In the genomic region with DNA sequence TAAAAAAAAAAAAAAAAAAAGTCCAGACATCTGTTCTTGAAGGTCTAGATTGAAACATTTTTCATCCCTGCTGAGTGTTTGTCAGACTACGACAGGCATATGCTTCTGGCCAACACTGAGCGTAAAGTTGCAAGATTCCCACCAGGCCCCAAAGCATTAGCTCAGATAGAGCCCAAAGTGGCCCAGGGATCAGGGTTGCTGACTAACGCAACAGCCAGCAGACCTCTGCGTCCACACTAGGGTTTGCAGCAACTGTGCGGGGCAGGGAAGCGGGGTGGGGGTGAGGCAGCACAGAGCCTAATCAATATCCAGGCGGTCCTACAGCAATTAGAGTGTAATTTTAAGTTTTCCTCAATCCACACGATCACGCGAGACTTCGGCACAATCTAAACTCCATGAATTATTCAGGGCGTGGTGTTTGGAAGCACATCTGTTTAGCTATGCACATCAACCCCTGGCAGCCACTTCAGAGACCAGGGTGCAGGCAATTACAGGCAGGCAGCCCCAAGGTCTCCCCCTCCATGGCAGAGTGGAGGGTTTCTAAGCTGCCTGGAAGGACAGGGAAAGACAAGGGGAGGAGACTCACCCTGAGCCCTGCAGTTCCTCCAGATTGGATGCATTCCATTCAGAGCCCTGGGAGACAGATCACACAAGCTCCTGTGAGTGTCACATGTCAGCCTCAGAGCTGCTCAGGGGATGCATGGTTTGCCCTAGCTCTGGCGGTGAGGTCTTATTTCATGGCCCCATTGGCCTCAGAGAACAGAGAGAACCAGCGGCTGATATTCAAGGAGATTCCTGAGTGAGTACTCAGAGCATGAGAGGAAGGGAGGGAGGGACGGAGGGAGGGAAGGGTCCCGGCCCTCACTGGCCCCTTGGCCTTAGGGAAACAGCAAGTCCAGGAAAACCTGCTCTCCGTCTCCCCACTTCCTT, we compare ENCODE assay signal across 8 cellular contexts. TPM values are rescaled to one million over a fixed set of nuclear protein-coding genes. Genes with fewer than 3 reads are reported as not detected.
DNase-seq lines count a peak whose midpoint lies in the region; TF ChIP-seq lines count a peak whose summit lies in the region.

No MANE protein-coding gene starts in this region.

- no peaks in the 10 kb centered on the region for H3K27me3 ChIP-seq in BE2C

- H3K27me3 Mint-ChIP-seq in chondrocyte (ENCODE audit: low read depth), result no peaks in the 10 kb centered on the region

- H3K36me3 Mint-ChIP-seq in chondrocyte (ENCODE audit: low read depth), result peaks cover 50% of the 10 kb centered on the region

- H3K4me3 Mint-ChIP-seq in chondrocyte (ENCODE audit: unreplicated experiment), result peak overlapping the region; percentile 62

- H3K9me3 Mint-ChIP-seq in chondrocyte (ENCODE audit: low read depth), result no peaks in the 10 kb centered on the region

- H3K36me3 ChIP-seq in BE2C, result peaks cover 43% of the 10 kb centered on the region

- H3K4me1 Mint-ChIP-seq in chondrocyte (ENCODE audit: low read depth), result peaks cover 77% of the 10 kb centered on the region

- H3K4me3 ChIP-seq in BE2C (ENCODE audit: low read depth, low read length), result no peak overlapping the region

- DNase-seq in HS-5 (ENCODE audit: low read depth) (peak; percentile 25), chondrocyte (ENCODE audit: low spot score) (peak; percentile 68), kidney glomerular epithelial cell (lab: John Stamatoyannopoulos, UW) (peak; percentile 78), NCI-H526 (lab: John Stamatoyannopoulos, UW) (no peak), GM10266 (ENCODE audit: extremely low spot score) (no peak), BE2C (no peak), NCI-H146 (lab: John Stamatoyannopoulos, UW) (no peak)

- peak overlapping the region; percentile 45 for H3K27ac ChIP-seq in temporal lobe (ENCODE audit: low read depth, low read length)

- no peak for TF ChIP-seq CTCF in chondrocyte (IDR thresholded peaks at IDR 0.05)
- no peak for TF ChIP-seq CTCF in GM10266 (IDR thresholded peaks at IDR 0.05; ENCODE audit: control insufficient read depth, insufficient read depth, low read depth, missing control alignments)
- no peak for TF ChIP-seq CTCF in BE2C (IDR thresholded peaks at IDR 0.05; ENCODE audit: low read depth, low read length)

- H3K9me3 ChIP-seq in BE2C, result no peaks in the 10 kb centered on the region

- no peaks in the 10 kb centered on the region for H3K4me1 ChIP-seq in BE2C

- H3K27ac Mint-ChIP-seq in chondrocyte (ENCODE audit: unreplicated experiment), result peak overlapping the region; percentile 99

RNA-seq across cellular contexts. Expression of gene SSH1, which starts 55.4 kb away (rescaled TPM):
- total RNA-seq in chondrocyte (125 to 138 TPM (median 127 TPM) in 3 replicates), temporal lobe (6.6 TPM)
- polyA plus RNA-seq in BE2C (2012; ENCODE audit: insufficient read depth, insufficient read length, low read depth), result 21.5 TPM

Comparison
In these comparisons a context has a peak if more than half of its experiments do, and no peak if none do; other contexts are left out.
1. DNase-seq: peak in HS-5 (single experiment), chondrocyte (single experiment) and kidney glomerular epithelial cell (single experiment); none in NCI-H526 (0 of 2), GM10266 (single experiment), BE2C (single experiment) and NCI-H146 (single experiment).
2. RNA of gene SSH1, which starts 55.4 kb away (total RNA-seq): 125 to 138 TPM in chondrocyte; 6.6 TPM in temporal lobe (single experiment); every median in the first group is over 10 times any median in the second.